17 cellular contexts compared by ENCODE assay signal in the genomic region with DNA sequence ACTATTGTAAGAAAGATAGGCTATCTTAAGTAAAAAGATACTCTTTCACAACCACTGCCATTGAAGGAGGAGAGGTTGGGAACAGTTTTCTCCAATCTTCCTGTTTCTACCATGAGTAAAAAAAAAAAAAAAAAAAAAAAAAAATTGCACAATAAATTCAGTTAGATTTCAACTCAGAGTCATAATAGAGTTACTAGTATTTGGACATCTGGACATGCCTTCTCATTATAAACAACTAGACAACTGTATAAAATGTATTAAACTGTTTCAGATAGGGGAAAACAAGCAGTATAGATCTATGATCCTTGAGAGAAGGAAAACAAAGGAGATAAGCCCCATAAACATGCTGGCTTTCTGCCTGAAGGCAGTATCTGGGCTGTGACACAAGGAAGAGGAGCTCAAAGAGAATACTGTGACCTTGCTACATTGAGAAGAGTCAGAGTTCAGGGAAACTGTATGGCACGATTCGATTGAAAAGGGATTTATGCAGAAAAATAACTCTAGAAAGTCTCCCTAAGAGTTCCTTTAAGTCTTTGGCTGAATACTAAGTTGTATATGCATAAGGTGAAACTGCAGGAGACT.
DNase-seq lines count a peak whose midpoint lies in the region; TF ChIP-seq lines count a peak whose summit lies in the region.
"Had no signal": no experiment of that assay in that cellular context is flagged by ENCODE, and none has a peak within 500 bp of the region (broad histone marks: within the 10 kb centered on the region; RNA-seq: fewer than 3 reads in every experiment).

No MANE protein-coding gene starts in this region.

- H3K36me3 Mint-ChIP-seq in endodermal cell (ENCODE audit: low read depth) (peaks cover 10% of the 10 kb centered on the region), neural progenitor cell (no peaks in the 10 kb centered on the region)

- no peak overlapping the region for H3K4me2 ChIP-seq in neural progenitor cell

- no peaks in the 10 kb centered on the region for H3K79me2 ChIP-seq in neural progenitor cell (ENCODE audit: low read depth)

- DNase-seq in HCEC 1CT (peak; percentile 20), NCI-H146 treated with DMSO at 0.1 percent for 48 hours (lab: John Stamatoyannopoulos, UW; ENCODE audit: unreplicated experiment) (peak; percentile 32), endodermal cell (no peak), neural progenitor cell (ENCODE audit: low spot score) (peak; percentile 8), NCI-H1417 (lab: John Stamatoyannopoulos, UW) (no peak), NCI-H187 (lab: John Stamatoyannopoulos, UW) (no peak), GM03348 (ENCODE audit: low spot score) (no peak)
- DNase-seq: activated CD4-positive, alpha-beta T cell treated with anti-CD3 and anti-CD28 coated beads, Interleukin-2, amount 50 U/mL, for 4 hours; activated naive CD8-positive, alpha-beta T cell treated with anti-CD3 and anti-CD28 coated beads, Interleukin-2, amount 10 ng/mL, durations not matched to agents 7 days and 5 days; activated T-cell treated with anti-CD3 and anti-CD28 coated beads, Interleukin-2, amount 50 U/mL, for 48 hours; C1 segment of cervical spinal cord; caudate nucleus; DMS79; NCI-H2171 treated with DMSO at 0.1 percent for 48 hours; right cardiac atrium; stimulated activated CD4-positive, alpha-beta T cell treated with anti-CD3 and anti-CD28 coated beads, Interleukin-4, amount 100 ng/mL, for 1 hour had no signal

- H3F3A ChIP-seq in neural progenitor cell (ENCODE audit: low read depth), result no peaks in the 10 kb centered on the region

- H3K4me1 ChIP-seq in endodermal cell (ENCODE audit: control insufficient read depth, insufficient read depth, low read length) (peaks cover 6% of the 10 kb centered on the region), neural progenitor cell (peaks cover 9% of the 10 kb centered on the region)

- H2AFZ ChIP-seq in neural progenitor cell (replicated peaks), result no peak overlapping the region

- WGBS in endodermal cell (ENCODE audit: insufficient coverage in 1 of 2, insufficient read length in 1 of 2), 2 experiments, result 78 to 87% methylated on average over 2 of the region's 2 CpGs

- H3K9ac ChIP-seq in endodermal cell (ENCODE audit: extremely low read depth, low read length, poor library complexity, severe bottlenecking), result no peak overlapping the region
- no peak overlapping the region for H3K9ac ChIP-seq in neural progenitor cell

- peak overlapping the region; percentile 71 for H3K27ac Mint-ChIP-seq in endodermal cell
- H3K27ac Mint-ChIP-seq in neural progenitor cell, result peak overlapping the region; percentile 10
- H3K27ac Mint-ChIP-seq: activated naive CD8-positive, alpha-beta T cell treated with anti-CD3 and anti-CD28 coated beads, Interleukin-2, amount 10 ng/mL, durations not matched to agents 7 days and 5 days; memory B cell had no signal

- H3K4me3 ChIP-seq in endodermal cell (ENCODE audit: low read length), result peak overlapping the region; percentile 4
- no peak overlapping the region for H3K4me3 ChIP-seq in neural progenitor cell

- H3K36me3 ChIP-seq in endodermal cell (ENCODE audit: control insufficient read depth, insufficient read depth, low read length) (no peaks in the 10 kb centered on the region), neural progenitor cell (no peaks in the 10 kb centered on the region)

- H3K27me3 ChIP-seq in endodermal cell (ENCODE audit: control insufficient read depth, insufficient read depth, low read length, poor library complexity, severe bottlenecking) (no peaks in the 10 kb centered on the region), neural progenitor cell (no peaks in the 10 kb centered on the region)

- H3K4me1 Mint-ChIP-seq in endodermal cell (peaks cover 22% of the 10 kb centered on the region), neural progenitor cell (peaks cover 12% of the 10 kb centered on the region)

- H4K20me1 ChIP-seq in neural progenitor cell (ENCODE audit: low read depth), result no peaks in the 10 kb centered on the region

- H3K9me3 ChIP-seq in endodermal cell (ENCODE audit: control insufficient read depth, low read length), result peaks cover 11% of the 10 kb centered on the region
- H3K9me3 ChIP-seq in neural progenitor cell (ENCODE audit: low read depth), result no peaks in the 10 kb centered on the region

- H3K9me3 Mint-ChIP-seq in endodermal cell (peaks cover 18% of the 10 kb centered on the region), neural progenitor cell (peaks cover 6% of the 10 kb centered on the region)

- H3K27ac ChIP-seq in endodermal cell (ENCODE audit: low read depth, low read length), result no peak overlapping the region
- no peak overlapping the region for H3K27ac ChIP-seq in neural progenitor cell

- H3K4me3 Mint-ChIP-seq in endodermal cell (no peak overlapping the region), neural progenitor cell (no peak overlapping the region)
- H3K4me3 Mint-ChIP-seq: activated naive CD8-positive, alpha-beta T cell treated with anti-CD3 and anti-CD28 coated beads, Interleukin-2, amount 10 ng/mL, durations not matched to agents 7 days and 5 days; memory B cell had no signal

- H3K27me3 Mint-ChIP-seq in endodermal cell (ENCODE audit: insufficient read depth) (no peaks in the 10 kb centered on the region), neural progenitor cell (ENCODE audit: insufficient read depth, low read depth) (no peaks in the 10 kb centered on the region)
- H3K27me3 Mint-ChIP-seq: activated naive CD8-positive, alpha-beta T cell treated with anti-CD3 and anti-CD28 coated beads, Interleukin-2, amount 10 ng/mL, durations not matched to agents 7 days and 5 days; memory B cell had no signal

- TF ChIP-seq CTCF in endodermal cell (conservative IDR thresholded peaks at IDR 0.05) (no peak), neural progenitor cell (IDR thresholded peaks at IDR 0.05) (no peak)

Comparison
In these comparisons a context has a peak if more than half of its experiments do, and no peak if none do; other contexts are left out.
1. DNase-seq: peak in HCEC 1CT (single experiment), NCI-H146 treated with DMSO at 0.1 percent for 48 hours (single experiment) and neural progenitor cell (single experiment); none in endodermal cell (single experiment), NCI-H1417 (0 of 3), NCI-H187 (0 of 2) and GM03348 (single experiment).